Comparison of ENCODE assay signal across 8 cellular contexts in genomic region chr19:10835754-10836477, GRCh38. TPM values are rescaled to one million over a fixed set of nuclear protein-coding genes. Genes with fewer than 3 reads are reported as not detected.
A peak's percentile ranks its signal among the peaks of the same experiment; 100 is the strongest.
DNase-seq lines count a peak whose midpoint lies in the region; ATAC-seq and TF ChIP-seq lines count a peak whose summit lies in the region.

Gene TMED1, minus strand, starts transcription at chr19:10836212. Its CDS starts 21 bp downstream, at chr19:10836191.

- DNase-seq in AML-193 (lab: John Stamatoyannopoulos, UW) (peak; percentile 94 to 96), NCI-H510A treated with DMSO at 0.1 percent for 48 hours (lab: John Stamatoyannopoulos, UW) (peak; percentile 99), chondrocyte (ENCODE audit: low spot score) (peak; percentile 100), kidney epithelial cell (ENCODE audit: low read depth) (peak; percentile 88)
- DNase-seq in activated CD4-positive, alpha-beta T cell treated with anti-CD3 and anti-CD28 coated beads for 24 hours (ENCODE audit: low read depth in 2 of 2) = peak; percentile 96 to 98
- peak; percentile 99 for DNase-seq in stimulated activated CD4-positive, alpha-beta T cell treated with anti-CD3 and anti-CD28 coated beads, Interleukin-15, amount 100 ng/mL, for 48 hours (ENCODE audit: low read depth in 2 of 2)

- H3K9me3 Mint-ChIP-seq in chondrocyte (ENCODE audit: low read depth) = peaks cover 3% of the 10 kb centered on the region

- H3K4me1 Mint-ChIP-seq in chondrocyte (ENCODE audit: low read depth) = peaks cover 16% of the 10 kb centered on the region

- H3K4me3 Mint-ChIP-seq in chondrocyte (ENCODE audit: unreplicated experiment) = peak within 1 kb of the TSS; percentile 94

- peak within 1 kb of the TSS; percentile 61 for H3K4me3 ChIP-seq in kidney epithelial cell (ENCODE audit: low read depth, low read length)

- H3K27me3 ChIP-seq in kidney epithelial cell (ENCODE audit: control insufficient read depth, insufficient read depth, low read length) = no peaks in the 10 kb centered on the region

- no peaks in the 10 kb centered on the region for H3K36me3 ChIP-seq in kidney epithelial cell (ENCODE audit: control insufficient read depth, insufficient read depth, low read length)

- TF ChIP-seq CTCF in chondrocyte (IDR thresholded peaks at IDR 0.05) (peak; percentile 63), kidney epithelial cell (IDR thresholded peaks at IDR 0.05; ENCODE audit: insufficient read depth, low read length, poor library complexity, severe bottlenecking) (peak; percentile 8)

- ATAC-seq in GM19043 (IDR thresholded peaks at IDR 0.05; ENCODE audit: low read depth, unreplicated experiment) (peak; percentile 73), HG03432 (IDR thresholded peaks at IDR 0.05; ENCODE audit: unreplicated experiment) (peak; percentile 78)

- peak within 1 kb of the TSS; percentile 100 for H3K27ac Mint-ChIP-seq in chondrocyte (ENCODE audit: unreplicated experiment)

- H3K36me3 Mint-ChIP-seq in chondrocyte (ENCODE audit: low read depth) = peaks cover 6% of the 10 kb centered on the region

- H3K27me3 Mint-ChIP-seq in chondrocyte (ENCODE audit: low read depth) = no peaks in the 10 kb centered on the region

RNA-seq across cellular contexts. Expression of gene TMED1, which starts in this region (rescaled TPM):
- total RNA-seq in chondrocyte (29.1 to 33.7 TPM (median 31.5 TPM) in 3 replicates), kidney epithelial cell (35.0 and 37.4 TPM in 2 replicates)

Comparison
In these comparisons a context has a peak if more than half of its experiments do, and no peak if none do; other contexts are left out.
1. Peak in every context shown above with its lines: DNase-seq, ATAC-seq and H3K4me3 ChIP-seq.